10 cellular contexts compared by ENCODE assay signal in genomic region chr10:97197030-97197500, GRCh38. TPM values are rescaled to one million over a fixed set of nuclear protein-coding genes. Genes with fewer than 3 reads are reported as not detected.
DNase-seq lines count a peak whose midpoint lies in the region; ATAC-seq and TF ChIP-seq lines count a peak whose summit lies in the region.
"Had no signal": no experiment of that assay in that cellular context is flagged by ENCODE, and none has a peak within 500 bp of the region (broad histone marks: within the 10 kb centered on the region; RNA-seq: fewer than 3 reads in every experiment).

No MANE protein-coding gene starts in this region.

- no peak for TF ChIP-seq CTCF in ovary (IDR thresholded peaks at IDR 0.05)

- peaks cover 59% of the 10 kb centered on the region for H3K27me3 Mint-ChIP-seq in T-helper 2 cell treated with Interferon-gamma antibody and Interleukin-4, amounts not matched to agents 5 μg/mL and 100 μg/mL, for 36 hours (ENCODE audit: low read depth)
- H3K27me3 Mint-ChIP-seq in effector memory CD8-positive, alpha-beta T cell = peaks cover 15 to 16% of the 10 kb centered on the region in 2 donors

- WGBS in ovary, 3 donors = 6 to 30% (median 12%) methylated on average over 7 of the region's 7 CpGs

- no peak overlapping the region for H3K4me3 ChIP-seq in ovary

- H3K4me1 ChIP-seq in ovary (ENCODE audit: insufficient read depth) = peaks cover 2% of the 10 kb centered on the region

- no peaks in the 10 kb centered on the region for H3K9me3 Mint-ChIP-seq in T-helper 2 cell treated with Interferon-gamma antibody and Interleukin-4, amounts not matched to agents 5 μg/mL and 100 μg/mL, for 36 hours
- no peaks in the 10 kb centered on the region for H3K9me3 Mint-ChIP-seq in effector memory CD8-positive, alpha-beta T cell

- H3K36me3 Mint-ChIP-seq in T-helper 2 cell treated with Interferon-gamma antibody and Interleukin-4, amounts not matched to agents 5 μg/mL and 100 μg/mL, for 36 hours (ENCODE audit: low read depth) = peaks cover 1% of the 10 kb centered on the region
- H3K36me3 Mint-ChIP-seq in effector memory CD8-positive, alpha-beta T cell (ENCODE audit: insufficient read depth) = no peaks in the 10 kb centered on the region

- H3K4me1 Mint-ChIP-seq in T-helper 2 cell treated with Interferon-gamma antibody and Interleukin-4, amounts not matched to agents 5 μg/mL and 100 μg/mL, for 36 hours (ENCODE audit: low read depth) = peaks cover 11% of the 10 kb centered on the region
- H3K4me1 Mint-ChIP-seq in effector memory CD8-positive, alpha-beta T cell (ENCODE audit: low read depth in 2 of 2) = peaks cover 9 to 11% of the 10 kb centered on the region in 2 donors

- ATAC-seq in effector memory CD8-positive, alpha-beta T cell (replicated peaks) = no peak
- no peak for ATAC-seq in HG03432 (IDR thresholded peaks at IDR 0.05; ENCODE audit: unreplicated experiment)

- DNase-seq in T-helper 2 cell treated with Interferon-gamma antibody and Interleukin-4, amounts not matched to agents 5 μg/mL and 100 μg/mL, for 36 hours (ENCODE audit: low spot score) = no peak
- no peak for DNase-seq in T-helper 2 cell
- DNase-seq in effector memory CD8-positive, alpha-beta T cell = no peak
- peak in 4 of 5 donors; percentile 29 to 47 (median 32) for DNase-seq in ovary
- no peak for DNase-seq in HK-2 (ENCODE audit: unreplicated experiment)
- DNase-seq in NCI-H226 = no peak
- DNase-seq: NCI-H2107 had no signal

- no peaks in the 10 kb centered on the region for H3K27me3 ChIP-seq in ovary

- H3K9me3 ChIP-seq in KOPT-K1 (ENCODE audit: insufficient read depth, low read length, poor library complexity, severe bottlenecking) (no peaks in the 10 kb centered on the region), ovary (no peaks in the 10 kb centered on the region)
- H3K9me3 ChIP-seq: heart left ventricle had no signal

- peak overlapping the region; percentile 19 for H3K4me3 Mint-ChIP-seq in T-helper 2 cell treated with Interferon-gamma antibody and Interleukin-4, amounts not matched to agents 5 μg/mL and 100 μg/mL, for 36 hours
- peak overlapping the region; percentile 36 to 86 for H3K4me3 Mint-ChIP-seq in effector memory CD8-positive, alpha-beta T cell

- TF ChIP-seq POLR2A in ovary (IDR thresholded peaks at IDR 0.05) = no peak

- no peak for TF ChIP-seq EP300 in ovary (IDR thresholded peaks at IDR 0.05)

- intact Hi-C loops in ovary (cut with DNase I) = no loop called here

- no peak overlapping the region for H3K27ac Mint-ChIP-seq in T-helper 2 cell treated with Interferon-gamma antibody and Interleukin-4, amounts not matched to agents 5 μg/mL and 100 μg/mL, for 36 hours
- H3K27ac Mint-ChIP-seq in effector memory CD8-positive, alpha-beta T cell = no peak overlapping the region

- H3K36me3 ChIP-seq in KOPT-K1 (ENCODE audit: insufficient read depth, low read length) = no peaks in the 10 kb centered on the region
- H3K36me3 ChIP-seq in ovary = no peaks in the 10 kb centered on the region
- H3K36me3 ChIP-seq: heart left ventricle had no signal

- peak overlapping the region; percentile 82 for H3K27ac ChIP-seq in KOPT-K1 (ENCODE audit: low read depth, low read length, poor library complexity, severe bottlenecking)
- no peak overlapping the region for H3K27ac ChIP-seq in ovary
- H3K27ac ChIP-seq: heart left ventricle had no signal

RNA-seq across cellular contexts. Expression of gene SLIT1, which starts 11.3 kb away (rescaled TPM):
- total RNA-seq in ovary = under 1 TPM; under 0.01 to 0.62 (median 0.34) TPM
- polyA plus RNA-seq in ovary = under 1 TPM; 0.05 to 0.10 TPM

Comparison
In these comparisons a context has a peak if more than half of its experiments do, and no peak if none do; other contexts are left out.
1. DNase-seq: peak in ovary (4 of 5); none in T-helper 2 cell treated with Interferon-gamma antibody and Interleukin-4, amounts not matched to agents 5 μg/mL and 100 μg/mL, for 36 hours (single experiment), T-helper 2 cell (0 of 5), effector memory CD8-positive, alpha-beta T cell (0 of 3), HK-2 (single experiment) and NCI-H226 (single experiment).